ENCODE assay signal across 14 cellular contexts in the genomic region with DNA sequence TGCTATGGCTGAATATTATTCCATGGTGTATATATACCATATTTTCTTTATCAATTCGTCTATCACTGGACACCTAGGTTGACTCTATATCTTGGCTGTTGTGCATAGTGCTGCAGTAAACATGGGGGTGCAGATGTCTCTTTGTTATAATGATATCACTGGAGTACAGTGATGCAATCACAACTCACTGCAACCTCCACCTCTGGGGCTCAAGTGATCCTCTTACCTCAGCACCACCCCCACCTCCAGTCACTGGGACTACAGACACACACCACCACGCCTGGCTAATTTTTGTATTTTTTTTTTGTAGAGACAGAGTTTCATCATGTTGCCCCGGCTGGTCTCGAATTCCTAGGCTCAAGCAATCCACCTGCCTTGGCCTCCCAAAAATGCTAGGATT. TPM values are rescaled to one million over a fixed set of nuclear protein-coding genes. Genes with fewer than 3 reads are reported as not detected.
DNase-seq lines count a peak whose midpoint lies in the region; ATAC-seq, FAIRE-seq and TF ChIP-seq lines count a peak whose summit lies in the region.
"Had no signal": no experiment of that assay in that cellular context is flagged by ENCODE, and none has a peak within 500 bp of the region (broad histone marks: within the 10 kb centered on the region; RNA-seq: fewer than 3 reads in every experiment).

No MANE protein-coding gene starts in this region.

- H2AFZ ChIP-seq in HepG2 (ENCODE audit: low read length), result no peak overlapping the region

- H3K4me1 ChIP-seq in HepG2 (ENCODE audit: insufficient read depth, low read length) (no peaks in the 10 kb centered on the region), right lobe of liver (no peaks in the 10 kb centered on the region)
- H3K4me1 ChIP-seq: A549, BE2C, HAP-1 had no signal

- in situ Hi-C loops in HepG2 (cut with HindIII; ENCODE audit: extremely low pct_ligation_motif_present, low pct_unique_long_range_greater_than_20kb), result no loop called here

- TF ChIP-seq POLR2A in HepG2 (IDR thresholded peaks at IDR 0.05; ENCODE audit: insufficient read depth in 1 of 2, low read depth in 2 of 2, low read length in 2 of 2), result no peak
- TF ChIP-seq POLR2A in right lobe of liver (IDR thresholded peaks at IDR 0.05), result no peak

- no TSS peak for BruUV-seq in HepG2 (replicated peaks; lab: Mats Ljungman, UMichigan)

- 94% methylated on average over 4 of the region's 4 CpGs for WGBS in HepG2 (ENCODE audit: low lambda C conversion rate)
- WGBS in right lobe of liver (ENCODE audit: insufficient coverage, low coverage, low lambda C conversion rate, missing lambda C conversion rate), result 97% methylated on average over 4 of the region's 4 CpGs

- H3K4me3 ChIP-seq in HepG2 (replicated peaks in 1 of 3; ENCODE audit: insufficient read depth in 1 of 3, low read depth in 2 of 3, low read length in 3 of 3) (no peak overlapping the region), right lobe of liver (no peak overlapping the region)
- H3K4me3 ChIP-seq: A549, HAP-1 had no signal

- H3K36me3 ChIP-seq in HepG2 (replicated peaks in 1 of 2; ENCODE audit: control insufficient read depth in 1 of 2, insufficient read depth in 2 of 2, low read length in 2 of 2) (peaks cover 0 to 13% of the 10 kb centered on the region in 2 experiments; a peak in 1 of 5 replicates), right lobe of liver (peaks cover 0 to 9% (median 0%) of the 10 kb centered on the region in 4 donors)
- H3K36me3 ChIP-seq: BE2C, HAP-1 had no signal

- H3K27me3 Mint-ChIP-seq in T-helper 17 cell (no peaks in the 10 kb centered on the region), memory B cell (no peaks in the 10 kb centered on the region)
- H3K27me3 Mint-ChIP-seq in effector memory CD8-positive, alpha-beta T cell, result no peaks in the 10 kb centered on the region
- H3K27me3 Mint-ChIP-seq: CD4-positive, alpha-beta memory T cell had no signal

- no peak for DNase-seq in HepG2 (ENCODE audit: low spot score)
- no peak for DNase-seq in right lobe of liver
- no peak for DNase-seq in T-helper 17 cell
- DNase-seq in memory B cell (ENCODE audit: low spot score in 2 of 2), result no peak
- DNase-seq in effector memory CD8-positive, alpha-beta T cell, result no peak
- no peak for DNase-seq in EL
- DNase-seq: BE2C; CD4-positive, alpha-beta memory T cell; DMS79; GOT3 had no signal

- peaks cover 17% of the 10 kb centered on the region for H3K4me1 Mint-ChIP-seq in T-helper 17 cell
- H3K4me1 Mint-ChIP-seq in memory B cell, result peaks cover 8% of the 10 kb centered on the region
- H3K4me1 Mint-ChIP-seq in effector memory CD8-positive, alpha-beta T cell (ENCODE audit: low read depth in 2 of 2), result peaks cover 13 to 24% of the 10 kb centered on the region in 2 donors

- no peak for TF ChIP-seq RAD21 in HepG2 (CRISPR knock-in tag; IDR thresholded peaks at IDR 0.05)

- no peak overlapping the region for H3K4me2 ChIP-seq in HepG2 (ENCODE audit: low read depth, low read length)
- H3K4me2 ChIP-seq: A549 had no signal

- H3K27me3 ChIP-seq in HepG2 (ENCODE audit: control insufficient read depth in 1 of 2, insufficient read depth in 2 of 2, low read length in 2 of 2) (no peaks in the 10 kb centered on the region), right lobe of liver (no peaks in the 10 kb centered on the region)
- H3K27me3 ChIP-seq: BE2C had no signal

- H3K9me3 ChIP-seq in HepG2 (ENCODE audit: low read length) (no peaks in the 10 kb centered on the region), right lobe of liver (no peaks in the 10 kb centered on the region), T-helper 17 cell (ENCODE audit: control insufficient read depth, low read length, poor library complexity, severe bottlenecking) (no peaks in the 10 kb centered on the region)
- H3K9me3 ChIP-seq: A549, BE2C, HAP-1 had no signal

- H3K27ac ChIP-seq in HepG2 (ENCODE audit: extremely low read length, insufficient read depth, low read length) (no peak overlapping the region), right lobe of liver (no peak overlapping the region)
- H3K27ac ChIP-seq: A549, C4-2B had no signal

- H3K36me3 Mint-ChIP-seq in T-helper 17 cell (ENCODE audit: low read depth) (peaks cover 4% of the 10 kb centered on the region), memory B cell (peaks cover 13% of the 10 kb centered on the region)
- peaks cover 26% of the 10 kb centered on the region for H3K36me3 Mint-ChIP-seq in effector memory CD8-positive, alpha-beta T cell (ENCODE audit: insufficient read depth)

- H3K79me2 ChIP-seq in HepG2 (ENCODE audit: insufficient read depth, low read length), result peaks cover 2% of the 10 kb centered on the region

- no peak for ATAC-seq in HepG2
- ATAC-seq in right lobe of liver, result no peak
- no peak for ATAC-seq in T-helper 17 cell
- ATAC-seq in memory B cell (ENCODE audit: low read depth), result no peak
- no peak for ATAC-seq in effector memory CD8-positive, alpha-beta T cell (replicated peaks)
- ATAC-seq: A549 had no signal

- no peak for FAIRE-seq in HepG2 (lab: Jason Lieb, UNC)
- FAIRE-seq: A549, GM12891 had no signal

- H3K9me3 Mint-ChIP-seq in memory B cell, result no peaks in the 10 kb centered on the region
- H3K9me3 Mint-ChIP-seq in effector memory CD8-positive, alpha-beta T cell, result no peaks in the 10 kb centered on the region

- H3K27ac Mint-ChIP-seq in T-helper 17 cell, result peak overlapping the region; percentile 60
- peak overlapping the region; percentile 22 for H3K27ac Mint-ChIP-seq in memory B cell
- no peak overlapping the region for H3K27ac Mint-ChIP-seq in effector memory CD8-positive, alpha-beta T cell
- H3K27ac Mint-ChIP-seq: CD4-positive, alpha-beta memory T cell had no signal

- no peak for TF ChIP-seq CTCF in HepG2 (CRISPR knock-in tag; IDR thresholded peaks at IDR 0.05)
- TF ChIP-seq CTCF in right lobe of liver (IDR thresholded peaks at IDR 0.05), result no peak

- TF ChIP-seq EP300 in HepG2 (IDR thresholded peaks at IDR 0.05; ENCODE audit: low read depth in 2 of 2, low read length in 2 of 2) (no peak), HepG2 (CRISPR knock-in tag; IDR thresholded peaks at IDR 0.05; ENCODE audit: borderline replicate concordance) (no peak)

- no peak overlapping the region for H3K9ac ChIP-seq in HepG2 (ENCODE audit: insufficient read depth, low read depth, low read length)

- CTCF ChIA-PET in HepG2 (lab: Yijun Ruan, JAX; ENCODE audit: low intra/inter-chr PET ratio, low total read pairs), result no interaction called here

- POLR2A ChIA-PET in HepG2 (lab: Yijun Ruan, JAX), result interaction anchor here (0.9 kb wide), 1 partner anchor 14 kb away, joined by 3 read pairs; no protein-coding TSS in a partner anchor

- H3K4me3 Mint-ChIP-seq in T-helper 17 cell (no peak overlapping the region), memory B cell (no peak overlapping the region)
- no peak overlapping the region for H3K4me3 Mint-ChIP-seq in effector memory CD8-positive, alpha-beta T cell
- H3K4me3 Mint-ChIP-seq: CD4-positive, alpha-beta memory T cell had no signal

- no peaks in the 10 kb centered on the region for H4K20me1 ChIP-seq in HepG2 (ENCODE audit: insufficient read depth, low read length)

- intact Hi-C loops in HepG2 (cut with micrococcal nuclease; ENCODE audit: unreplicated experiment) (no loop called here), right lobe of liver (cut with DNase I) (no loop called here)

TF ChIP-seq in HepG2, 621 proteins besides CTCF, POLR2A, EP300 and RAD21 (continues in another document):
- TF ChIP-seq, protein P1, sequence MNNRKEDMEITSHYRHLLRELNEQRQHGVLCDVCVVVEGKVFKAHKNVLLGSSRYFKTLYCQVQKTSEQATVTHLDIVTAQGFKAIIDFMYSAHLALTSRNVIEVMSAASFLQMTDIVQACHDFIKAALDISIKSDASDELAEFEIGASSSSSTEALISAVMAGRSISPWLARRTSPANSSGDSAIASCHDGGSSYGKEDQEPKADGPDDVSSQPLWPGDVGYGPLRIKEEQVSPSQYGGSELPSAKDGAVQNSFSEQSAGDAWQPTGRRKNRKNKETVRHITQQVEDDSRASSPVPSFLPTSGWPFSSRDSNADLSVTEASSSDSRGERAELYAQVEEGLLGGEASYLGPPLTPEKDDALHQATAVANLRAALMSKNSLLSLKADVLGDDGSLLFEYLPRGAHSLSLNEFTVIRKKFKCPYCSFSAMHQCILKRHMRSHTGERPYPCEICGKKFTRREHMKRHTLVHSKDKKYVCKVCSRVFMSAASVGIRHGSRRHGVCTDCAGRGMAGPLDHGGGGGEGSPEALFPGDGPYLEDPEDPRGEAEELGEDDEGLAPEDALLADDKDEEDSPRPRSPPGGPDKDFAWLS (CRISPR knock-in tag; IDR thresholded peaks at IDR 0.05; ENCODE audit: borderline replicate concordance), result no peak
- TF ChIP-seq, protein P2, sequence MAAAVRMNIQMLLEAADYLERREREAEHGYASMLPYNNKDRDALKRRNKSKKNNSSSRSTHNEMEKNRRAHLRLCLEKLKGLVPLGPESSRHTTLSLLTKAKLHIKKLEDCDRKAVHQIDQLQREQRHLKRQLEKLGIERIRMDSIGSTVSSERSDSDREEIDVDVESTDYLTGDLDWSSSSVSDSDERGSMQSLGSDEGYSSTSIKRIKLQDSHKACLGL (CRISPR knock-in tag; IDR thresholded peaks at IDR 0.05), result no peak
- no peak for TF ChIP-seq ETV5 (CRISPR knock-in tag; IDR thresholded peaks at IDR 0.05; ENCODE audit: borderline replicate concordance)

RNA-seq across cellular contexts. Expression of a gene that starts 15.6 kb away (rescaled TPM):
- total RNA-seq in HepG2 (2016; rRNA removed; fragmentation: Illumina TruSeq; extraction: Trizol) (34.4 and 43.2 TPM in 2 replicates), right lobe of liver (1 to 10 TPM; 6.3 to 9.1 (median 7.5) TPM), T-helper 17 cell (10 to 100 TPM; 12.8 to 14.5 TPM)
- 17.0 and 25.3 TPM in 2 replicates for total RNA-seq in HepG2 (2016; cell fraction: cytosol; rRNA removed; fragmentation: Illumina TruSeq; extraction: Trizol; ENCODE audit: low read depth)
- 31.5 and 39.5 TPM in 2 replicates for total RNA-seq in HepG2 (2016; cell fraction: insoluble cytoplasmic fraction; rRNA removed; fragmentation: Illumina TruSeq; extraction: Trizol)
- total RNA-seq in HepG2 (2016; cell fraction: membrane; rRNA removed; fragmentation: Illumina TruSeq; extraction: Trizol), result 26.6 and 27.4 TPM in 2 replicates
- total RNA-seq in HepG2 (2016; cell fraction: nucleus; rRNA removed; fragmentation: Illumina TruSeq; extraction: Trizol), result 28.3 and 29.2 TPM in 2 replicates
- 12.5 and 16.2 TPM in 2 replicates for polyA plus RNA-seq in HepG2 (2011; rRNA removed)
- polyA plus RNA-seq in HepG2 (2011; cell fraction: cytosol; rRNA removed), result 10.7 and 12.2 TPM in 2 replicates
- 7.1 and 7.7 TPM in 2 replicates for polyA plus RNA-seq in HepG2 (2011; cell fraction: nucleus; rRNA removed)
- polyA plus RNA-seq in HepG2 (2012), result 12.6 and 18.5 TPM in 2 replicates
- 14.4 and 24.4 TPM in 2 replicates for polyA plus RNA-seq in HepG2 (2016; cell fraction: cytosol; fragmentation: Illumina TruSeq; extraction: Trizol; ENCODE audit: low read depth)
- 35.3 and 37.9 TPM in 2 replicates for polyA plus RNA-seq in HepG2 (2016; cell fraction: insoluble cytoplasmic fraction; fragmentation: Illumina TruSeq; extraction: Trizol; ENCODE audit: low read depth)
- 19.7 and 23.8 TPM in 2 replicates for polyA plus RNA-seq in HepG2 (2016; cell fraction: membrane; fragmentation: Illumina TruSeq; extraction: Trizol; ENCODE audit: low read depth)
- polyA plus RNA-seq in HepG2 (2016; cell fraction: nucleus; fragmentation: Illumina TruSeq; extraction: Trizol; ENCODE audit: insufficient read depth, low read depth), result 24.6 and 27.7 TPM in 2 replicates
- 7.3 and 10.3 TPM in 2 replicates for polyA minus RNA-seq in HepG2 (2011; rRNA and poly(A)+ RNA removed; ENCODE audit: low replicate concordance)
- 10.6 and 16.8 TPM in 2 replicates for polyA minus RNA-seq in HepG2 (2011; cell fraction: cytosol; rRNA and poly(A)+ RNA removed)
- polyA minus RNA-seq in HepG2 (2011; cell fraction: nucleus; rRNA and poly(A)+ RNA removed), result 22.9 and 29.7 TPM in 2 replicates

Comparison
In these comparisons a context has a peak if more than half of its experiments do, and no peak if none do; other contexts are left out.
1. H3K27ac Mint-ChIP-seq: peak in T-helper 17 cell (single experiment) and memory B cell (single experiment); none in effector memory CD8-positive, alpha-beta T cell (0 of 2).